In genomic region chr17:1290676-1291075, GRCh38 we compare ENCODE assay signal across 20 cellular contexts. TPM values are rescaled to one million over a fixed set of nuclear protein-coding genes. Genes with fewer than 3 reads are reported as not detected.
DNase-seq lines count a peak whose midpoint lies in the region; ATAC-seq and TF ChIP-seq lines count a peak whose summit lies in the region.
"Had no signal": no experiment of that assay in that cellular context is flagged by ENCODE, and none has a peak within 500 bp of the region (broad histone marks: within the 10 kb centered on the region; RNA-seq: fewer than 3 reads in every experiment).

No MANE protein-coding gene starts in this region.

- no peak overlapping the region for H3K4me3 Mint-ChIP-seq in T-helper 1 cell treated with Interleukin-12 subunit alpha and Interleukin-12 subunit beta and Interleukin-4 antibody, amounts not matched to agents 30 μg/mL and 1 μg/mL, for 36 hours
- H3K4me3 Mint-ChIP-seq in activated naive CD4-positive, alpha-beta T cell treated with anti-CD3 and anti-CD28 coated beads, Interleukin-2, amount 50 U/mL, for 24 hours, result no peak overlapping the region
- no peak overlapping the region for H3K4me3 Mint-ChIP-seq in natural killer cell treated with Interleukin-12 subunit alpha and Interleukin-12 subunit beta and Interleukin-15 and Interleukin-18, amount 100 ng/mL, for 72 hours
- H3K4me3 Mint-ChIP-seq in natural killer cell, result no peak overlapping the region
- H3K4me3 Mint-ChIP-seq: B cell; CD8-positive, alpha-beta T cell had no signal

- H3K27me3 ChIP-seq in HAP-1 (ENCODE audit: low read depth), result no peaks in the 10 kb centered on the region
- H3K27me3 ChIP-seq: BLaER1 had no signal

- peaks cover 38% of the 10 kb centered on the region for H3K4me1 Mint-ChIP-seq in T-helper 1 cell treated with Interleukin-12 subunit alpha and Interleukin-12 subunit beta and Interleukin-4 antibody, amounts not matched to agents 30 μg/mL and 1 μg/mL, for 36 hours (ENCODE audit: low read depth)
- H3K4me1 Mint-ChIP-seq in activated naive CD4-positive, alpha-beta T cell treated with anti-CD3 and anti-CD28 coated beads, Interleukin-2, amount 50 U/mL, for 24 hours, result peaks cover 44% of the 10 kb centered on the region
- peaks cover 57 to 62% of the 10 kb centered on the region in 2 donors for H3K4me1 Mint-ChIP-seq in natural killer cell treated with Interleukin-12 subunit alpha and Interleukin-12 subunit beta and Interleukin-15 and Interleukin-18, amount 100 ng/mL, for 72 hours (ENCODE audit: low read depth in 2 of 2)
- peaks cover 66 to 77% of the 10 kb centered on the region in 2 donors for H3K4me1 Mint-ChIP-seq in natural killer cell

- H3K4me3 ChIP-seq in HAP-1, result no peak overlapping the region
- H3K4me3 ChIP-seq: BLaER1, GM12878, GM23248 had no signal

- peak overlapping the region; percentile 34 for H3K27ac Mint-ChIP-seq in T-helper 1 cell treated with Interleukin-12 subunit alpha and Interleukin-12 subunit beta and Interleukin-4 antibody, amounts not matched to agents 30 μg/mL and 1 μg/mL, for 36 hours
- peak overlapping the region; percentile 36 for H3K27ac Mint-ChIP-seq in activated naive CD4-positive, alpha-beta T cell treated with anti-CD3 and anti-CD28 coated beads, Interleukin-2, amount 50 U/mL, for 24 hours
- H3K27ac Mint-ChIP-seq in natural killer cell treated with Interleukin-12 subunit alpha and Interleukin-12 subunit beta and Interleukin-15 and Interleukin-18, amount 100 ng/mL, for 72 hours, result peak overlapping the region; percentile 19 to 98
- H3K27ac Mint-ChIP-seq in natural killer cell, result peak overlapping the region in 1 of 2 donors; percentile 45
- H3K27ac Mint-ChIP-seq: B cell; CD8-positive, alpha-beta T cell had no signal

- no peaks in the 10 kb centered on the region for H3K9me3 ChIP-seq in HAP-1

- H3K4me1 ChIP-seq in HAP-1, result no peaks in the 10 kb centered on the region
- H3K4me1 ChIP-seq: Caco-2 had no signal

- H3K36me3 Mint-ChIP-seq in T-helper 1 cell treated with Interleukin-12 subunit alpha and Interleukin-12 subunit beta and Interleukin-4 antibody, amounts not matched to agents 30 μg/mL and 1 μg/mL, for 36 hours (ENCODE audit: low read depth), result peaks cover 17% of the 10 kb centered on the region
- no peaks in the 10 kb centered on the region for H3K36me3 Mint-ChIP-seq in activated naive CD4-positive, alpha-beta T cell treated with anti-CD3 and anti-CD28 coated beads, Interleukin-2, amount 50 U/mL, for 24 hours
- H3K36me3 Mint-ChIP-seq in natural killer cell treated with Interleukin-12 subunit alpha and Interleukin-12 subunit beta and Interleukin-15 and Interleukin-18, amount 100 ng/mL, for 72 hours, result peaks cover 19% of the 10 kb centered on the region
- no peaks in the 10 kb centered on the region for H3K36me3 Mint-ChIP-seq in natural killer cell
- H3K36me3 Mint-ChIP-seq: CD4-positive, CD25-positive, alpha-beta regulatory T cell; CD8-positive, alpha-beta T cell had no signal

- no peak for ATAC-seq in natural killer cell treated with Interleukin-12 subunit alpha and Interleukin-12 subunit beta and Interleukin-15 and Interleukin-18, amount 100 ng/mL, for 72 hours
- ATAC-seq in natural killer cell, result no peak
- ATAC-seq: CD8-positive, alpha-beta T cell; GM12878; HCT116 had no signal

- H3K36me3 ChIP-seq in HAP-1 (replicated peaks), result no peaks in the 10 kb centered on the region
- H3K36me3 ChIP-seq: BLaER1 had no signal

- intact Hi-C loops in natural killer cell (cut with micrococcal nuclease), result no loop called here

- peaks cover 5% of the 10 kb centered on the region for H3K27me3 Mint-ChIP-seq in T-helper 1 cell treated with Interleukin-12 subunit alpha and Interleukin-12 subunit beta and Interleukin-4 antibody, amounts not matched to agents 30 μg/mL and 1 μg/mL, for 36 hours (ENCODE audit: low read depth)
- no peaks in the 10 kb centered on the region for H3K27me3 Mint-ChIP-seq in activated naive CD4-positive, alpha-beta T cell treated with anti-CD3 and anti-CD28 coated beads, Interleukin-2, amount 50 U/mL, for 24 hours
- no peaks in the 10 kb centered on the region for H3K27me3 Mint-ChIP-seq in natural killer cell treated with Interleukin-12 subunit alpha and Interleukin-12 subunit beta and Interleukin-15 and Interleukin-18, amount 100 ng/mL, for 72 hours
- H3K27me3 Mint-ChIP-seq in natural killer cell (ENCODE audit: low read depth in 2 of 2), result no peaks in the 10 kb centered on the region
- H3K27me3 Mint-ChIP-seq: B cell had no signal

- no peak for TF ChIP-seq CTCF in natural killer cell (IDR thresholded peaks at IDR 0.05)

- DNase-seq in T-helper 1 cell, result no peak
- DNase-seq in activated naive CD4-positive, alpha-beta T cell (lab: John Stamatoyannopoulos, UW), result no peak
- no peak for DNase-seq in natural killer cell treated with Interleukin-12 subunit alpha and Interleukin-12 subunit beta and Interleukin-15 and Interleukin-18, amount 100 ng/mL, for 72 hours (ENCODE audit: low spot score)
- DNase-seq in natural killer cell, result no peak
- DNase-seq in HAP-1 (ENCODE audit: low spot score in 2 of 2), result no peak
- DNase-seq: Caco-2; CD4-positive, CD25-positive, alpha-beta regulatory T cell; CD8-positive, alpha-beta T cell; DMS153; EL; GDM1; GM23248; H7 had no signal

- peaks cover 16% of the 10 kb centered on the region for H3K9me3 Mint-ChIP-seq in T-helper 1 cell treated with Interleukin-12 subunit alpha and Interleukin-12 subunit beta and Interleukin-4 antibody, amounts not matched to agents 30 μg/mL and 1 μg/mL, for 36 hours
- H3K9me3 Mint-ChIP-seq in activated naive CD4-positive, alpha-beta T cell treated with anti-CD3 and anti-CD28 coated beads, Interleukin-2, amount 50 U/mL, for 24 hours, result no peaks in the 10 kb centered on the region
- peaks cover 8% of the 10 kb centered on the region for H3K9me3 Mint-ChIP-seq in natural killer cell treated with Interleukin-12 subunit alpha and Interleukin-12 subunit beta and Interleukin-15 and Interleukin-18, amount 100 ng/mL, for 72 hours
- H3K9me3 Mint-ChIP-seq in natural killer cell, result peaks cover 4 to 5% of the 10 kb centered on the region in 2 donors
- H3K9me3 Mint-ChIP-seq: CD8-positive, alpha-beta T cell had no signal

- in situ Hi-C loops in HAP-1 (cut with MboI; ENCODE audit: low sequenced_read_pairs), result no loop called here

RNA-seq across cellular contexts. Expression of gene TRARG1, which starts 11.2 kb away (rescaled TPM):
- not detected for total RNA-seq in natural killer cell treated with Interleukin-12 subunit alpha and Interleukin-12 subunit beta and Interleukin-15 and Interleukin-18, amount 100 ng/mL, for 72 hours
- total RNA-seq in natural killer cell, result under 1 TPM; 0.07 to 0.45 (median 0.43) TPM
- total RNA-seq: B cell; Caco-2; CD8-positive, alpha-beta T cell; GM12878; GM23248; H1; H7 had no signal

RNA-seq across cellular contexts. Expression of gene BHLHA9, which starts 20.4 kb away (rescaled TPM):
- total RNA-seq in natural killer cell treated with Interleukin-12 subunit alpha and Interleukin-12 subunit beta and Interleukin-15 and Interleukin-18, amount 100 ng/mL, for 72 hours, result not detected
- not detected for total RNA-seq in natural killer cell
- total RNA-seq: B cell; Caco-2; CD4-positive, CD25-positive, alpha-beta regulatory T cell; CD8-positive, alpha-beta T cell; GM12878; GM23248; H7 had no signal
